11 cellular contexts compared by ENCODE assay signal in the genomic region with DNA sequence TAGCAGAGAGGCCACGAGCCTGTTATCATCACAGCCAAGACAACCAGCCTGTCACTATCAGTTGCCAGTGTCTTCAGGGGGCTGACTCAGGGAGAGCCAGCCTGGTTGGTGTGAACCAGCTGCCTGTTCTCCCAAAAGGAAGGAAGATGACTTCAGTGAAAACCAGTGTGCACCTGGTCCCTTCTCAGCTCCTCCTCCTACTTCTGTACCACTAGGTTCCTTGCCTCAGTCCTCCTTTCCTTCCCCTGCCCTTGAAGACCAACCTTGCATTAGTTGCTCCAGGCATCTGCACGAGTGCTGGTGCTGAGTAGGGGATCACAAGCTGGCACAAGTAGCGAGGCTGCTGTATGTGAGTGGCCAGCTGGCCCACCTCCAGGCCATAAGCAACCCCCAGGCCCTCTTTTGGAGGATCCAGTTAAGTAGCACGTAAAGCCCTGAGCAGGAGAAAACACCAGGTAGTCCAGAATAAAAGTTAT. TPM values are rescaled to one million over a fixed set of nuclear protein-coding genes. Genes with fewer than 3 reads are reported as not detected.
DNase-seq lines count a peak whose midpoint lies in the region; ATAC-seq and TF ChIP-seq lines count a peak whose summit lies in the region.
"Had no signal": no experiment of that assay in that cellular context is flagged by ENCODE, and none has a peak within 500 bp of the region (broad histone marks: within the 10 kb centered on the region; RNA-seq: fewer than 3 reads in every experiment).

No MANE protein-coding gene starts in this region.

- peaks cover 26 to 31% of the 10 kb centered on the region in 2 donors for H3K36me3 Mint-ChIP-seq in CD14-positive monocyte

- H3K4me1 Mint-ChIP-seq in CD14-positive monocyte = peaks cover 2% of the 10 kb centered on the region

- ATAC-seq in GM19395 (IDR thresholded peaks at IDR 0.05; ENCODE audit: unreplicated experiment) = peak; percentile 12
- peak; percentile 18 for ATAC-seq in foreskin keratinocyte

- WGBS in thyroid gland, 2 donors = 60 to 61% methylated on average over 4 of the region's 4 CpGs
- WGBS in spleen, 5 donors = 47 to 78% (median 68%) methylated on average over 4 of the region's 4 CpGs

- peaks cover 23% of the 10 kb centered on the region for H3K36me3 ChIP-seq in HAP-1 (replicated peaks)
- H3K36me3 ChIP-seq in thyroid gland = peaks cover 9 to 23% of the 10 kb centered on the region in 2 donors
- H3K36me3 ChIP-seq in spleen = peaks cover 0 to 33% (median 31%) of the 10 kb centered on the region in 6 donors

- DNase-seq in DMS79 treated with DMSO at 0.1 percent for 48 hours (lab: John Stamatoyannopoulos, UW) (peak; percentile 93), foreskin keratinocyte (peak in 1 of 2 donors; percentile 22), HAP-1 (ENCODE audit: low spot score in 2 of 2) (no peak), thyroid gland (no peak), CD14-positive monocyte (ENCODE audit: low spot score) (no peak), spleen (no peak)
- peak; percentile 43 for DNase-seq in Jurkat, Clone E6-1 (ENCODE audit: low read depth, low spot score)

- no peaks in the 10 kb centered on the region for H3K9me3 ChIP-seq in HAP-1
- no peaks in the 10 kb centered on the region for H3K9me3 ChIP-seq in thyroid gland
- H3K9me3 ChIP-seq in spleen = no peaks in the 10 kb centered on the region
- H3K9me3 ChIP-seq: SJSA1 had no signal

- H3K27me3 ChIP-seq in foreskin keratinocyte (no peaks in the 10 kb centered on the region), HAP-1 (ENCODE audit: low read depth) (no peaks in the 10 kb centered on the region), thyroid gland (no peaks in the 10 kb centered on the region), spleen (replicated peaks in 1 of 7) (no peaks in the 10 kb centered on the region)
- H3K27me3 ChIP-seq: SJSA1 had no signal

- no peak overlapping the region for H3K4me3 ChIP-seq in Jurkat, Clone E6-1 (ENCODE audit: low read length)
- H3K4me3 ChIP-seq in HAP-1 (no peak overlapping the region), thyroid gland (replicated peaks in 1 of 3) (no peak overlapping the region), spleen (no peak overlapping the region)
- H3K4me3 ChIP-seq: SJSA1 had no signal

- TF ChIP-seq CTCF in foreskin keratinocyte (conservative IDR thresholded peaks at IDR 0.05) (no peak), thyroid gland (IDR thresholded peaks at IDR 0.05) (no peak), CD14-positive monocyte (IDR thresholded peaks at IDR 0.05) (no peak), spleen (IDR thresholded peaks at IDR 0.05 in 8 of 11, conservative IDR thresholded peaks at IDR 0.05 in 3 of 11) (no peak)

- H3K27ac Mint-ChIP-seq in CD14-positive monocyte = no peak overlapping the region
- H3K27ac Mint-ChIP-seq: activated naive CD4-positive, alpha-beta T cell treated with anti-CD3 and anti-CD28 coated beads, Interleukin-2, amount 10 ng/mL, durations not matched to agents 7 days and 5 days had no signal

- H3K27ac ChIP-seq in foreskin keratinocyte (no peak overlapping the region), thyroid gland (no peak overlapping the region), spleen (peak overlapping the region in 3 of 8 donors; percentile 17 to 39 (median 35))
- H3K27ac ChIP-seq: HL-60, SJSA1 had no signal

- TF ChIP-seq POLR2A in thyroid gland (IDR thresholded peaks at IDR 0.05) (no peak), spleen (IDR thresholded peaks at IDR 0.05) (no peak)

- intact Hi-C loops in thyroid gland (cut with DNase I) = no loop called here
- intact Hi-C loops in CD14-positive monocyte (cut with micrococcal nuclease) = no loop called here
- intact Hi-C loops in spleen (cut with DNase I; ENCODE audit: low total_unique reads) = no loop called here

- H3K4me1 ChIP-seq in foreskin keratinocyte (no peaks in the 10 kb centered on the region), HAP-1 (no peaks in the 10 kb centered on the region), thyroid gland (peaks cover 4 to 8% of the 10 kb centered on the region in 2 donors), spleen (peaks cover 0 to 18% (median 10%) of the 10 kb centered on the region in 6 donors)
- H3K4me1 ChIP-seq: SJSA1 had no signal

- no peaks in the 10 kb centered on the region for H3K9me3 Mint-ChIP-seq in CD14-positive monocyte
- H3K9me3 Mint-ChIP-seq: activated naive CD4-positive, alpha-beta T cell treated with anti-CD3 and anti-CD28 coated beads, Interleukin-2, amount 10 ng/mL, durations not matched to agents 7 days and 5 days had no signal

- in situ Hi-C loops in HAP-1 (cut with MboI; ENCODE audit: low sequenced_read_pairs) = no loop called here

- peaks cover 0 to 3% (median 0%) of the 10 kb centered on the region in 3 donors for H3K27me3 Mint-ChIP-seq in CD14-positive monocyte (ENCODE audit: low read depth in 3 of 3)
- H3K27me3 Mint-ChIP-seq: activated naive CD4-positive, alpha-beta T cell treated with anti-CD3 and anti-CD28 coated beads, Interleukin-2, amount 10 ng/mL, durations not matched to agents 7 days and 5 days had no signal

- no peak overlapping the region for H3K4me3 Mint-ChIP-seq in CD14-positive monocyte
- H3K4me3 Mint-ChIP-seq: activated naive CD4-positive, alpha-beta T cell treated with anti-CD3 and anti-CD28 coated beads, Interleukin-2, amount 10 ng/mL, durations not matched to agents 7 days and 5 days had no signal

RNA-seq across cellular contexts. Expression of a gene that starts 8.5 kb away (rescaled TPM):
- 231 TPM for polyA plus RNA-seq in Jurkat, Clone E6-1 (2012; ENCODE audit: insufficient read depth, insufficient read length)
- 113 and 129 TPM in 2 replicates for total RNA-seq in foreskin keratinocyte
- polyA plus RNA-seq in foreskin keratinocyte = 140 and 163 TPM in 2 replicates
- total RNA-seq in thyroid gland = 10 to 100 TPM; 17.1 to 45.6 (median 31.7) TPM
- polyA plus RNA-seq in CD14-positive monocyte = 10 to 100 TPM in 1 of 2 donors, 1 to 10 TPM in 1; 7.5 to 10.2 TPM
- 10 to 100 TPM; 20.4 to 33.8 (median 26.3) TPM for total RNA-seq in spleen
- 10 to 100 TPM in 2 of 3 donors, 1 to 10 TPM in 1; 9.5 to 19.4 (median 16.9) TPM for polyA plus RNA-seq in spleen

RNA-seq across cellular contexts. Expression of a gene that starts 8.8 kb away (rescaled TPM):
- 13.0 TPM for polyA plus RNA-seq in Jurkat, Clone E6-1 (2012; ENCODE audit: insufficient read depth, insufficient read length)
- total RNA-seq in foreskin keratinocyte (51.5 and 58.2 TPM in 2 replicates), thyroid gland (10 to 100 TPM; 61.9 to 74.4 (median 72.1) TPM), spleen (10 to 100 TPM; 65.8 to 87.5 (median 80.5) TPM)
- polyA plus RNA-seq in foreskin keratinocyte (21.7 and 23.2 TPM in 2 replicates), CD14-positive monocyte (10 to 100 TPM; 69.9 TPM), spleen (10 to 100 TPM; 20.3 to 30.9 (median 30.3) TPM)

RNA-seq across cellular contexts. Expression of a gene that starts 40.5 kb away (rescaled TPM):
- polyA plus RNA-seq in Jurkat, Clone E6-1 (2012; ENCODE audit: insufficient read depth, insufficient read length) = 40.5 TPM
- 14.8 and 20.6 TPM in 2 replicates for total RNA-seq in foreskin keratinocyte
- 17.0 and 23.6 TPM in 2 replicates for polyA plus RNA-seq in foreskin keratinocyte
- total RNA-seq in thyroid gland = 1 to 10 TPM; 1.4 to 5.8 (median 4.5) TPM
- not detected for polyA plus RNA-seq in CD14-positive monocyte
- 1 to 10 TPM; 1.9 to 5.6 (median 3.4) TPM for total RNA-seq in spleen
- 1 to 10 TPM; 3.6 to 4.3 (median 4.0) TPM for polyA plus RNA-seq in spleen

RNA-seq across cellular contexts. Expression of a gene that starts 41.1 kb away (rescaled TPM):
- 23.2 TPM for polyA plus RNA-seq in Jurkat, Clone E6-1 (2012; ENCODE audit: insufficient read depth, insufficient read length)
- total RNA-seq in foreskin keratinocyte = 15.7 and 18.0 TPM in 2 replicates
- polyA plus RNA-seq in foreskin keratinocyte = 21.2 and 22.1 TPM in 2 replicates
- total RNA-seq in thyroid gland = 10 to 100 TPM; 20.4 to 38.7 (median 24.4) TPM
- polyA plus RNA-seq in CD14-positive monocyte = under 1 TPM; 0.31 to 0.47 TPM
- total RNA-seq in spleen = 10 to 100 TPM; 13.8 to 24.9 (median 16.6) TPM
- polyA plus RNA-seq in spleen = 10 to 100 TPM in 1 of 3 donors, 1 to 10 TPM in 2; 4.9 to 12.5 (median 8.4) TPM

RNA-seq across cellular contexts. Expression of a gene that starts 51.1 kb away (rescaled TPM):
- polyA plus RNA-seq in Jurkat, Clone E6-1 (2012; ENCODE audit: insufficient read depth, insufficient read length) = 89.3 TPM
- 34.8 and 41.2 TPM in 2 replicates for total RNA-seq in foreskin keratinocyte
- 44.8 and 51.6 TPM in 2 replicates for polyA plus RNA-seq in foreskin keratinocyte
- 10 to 100 TPM; 47.0 to 62.8 (median 52.9) TPM for total RNA-seq in thyroid gland
- 10 to 100 TPM; 61.4 to 63.5 TPM for polyA plus RNA-seq in CD14-positive monocyte
- 10 to 100 TPM; 43.0 to 64.4 (median 55.8) TPM for total RNA-seq in spleen
- polyA plus RNA-seq in spleen = 10 to 100 TPM; 33.0 to 39.1 (median 33.2) TPM

Comparison
In these comparisons a context has a peak if more than half of its experiments do, and no peak if none do; other contexts are left out.
1. DNase-seq: peak in DMS79 treated with DMSO at 0.1 percent for 48 hours (single experiment) and Jurkat, Clone E6-1 (single experiment); none in HAP-1 (0 of 2), thyroid gland (0 of 2), CD14-positive monocyte (single experiment) and spleen (single experiment).